1 cellular context compared by ENCODE assay signal in the genomic region with DNA sequence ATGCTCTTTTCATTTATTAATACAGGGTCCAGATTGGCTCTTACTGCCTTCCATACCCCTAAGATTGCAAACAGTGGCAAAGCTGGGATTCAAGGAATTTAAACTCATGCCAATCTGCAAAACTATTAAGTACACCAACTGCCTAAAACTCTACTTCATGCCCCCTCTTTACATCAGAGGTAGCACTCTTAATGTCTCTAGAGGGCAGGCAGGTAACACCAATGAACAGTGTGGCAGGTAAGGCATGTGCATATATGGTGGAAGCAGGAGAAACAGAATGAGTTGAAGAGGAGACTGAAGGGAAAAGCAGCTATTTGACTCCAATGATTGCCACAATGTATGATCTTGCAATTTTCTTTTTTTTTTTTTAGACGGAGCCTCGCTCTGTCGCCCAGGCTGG.
TF ChIP-seq lines count a peak whose summit lies in the region.

No MANE protein-coding gene starts in this region.

TF ChIP-seq in WTC11, 78 proteins besides CTCF, POLR2A, EP300 and RAD21 (continued from another document):
- TF ChIP-seq, protein P1, sequence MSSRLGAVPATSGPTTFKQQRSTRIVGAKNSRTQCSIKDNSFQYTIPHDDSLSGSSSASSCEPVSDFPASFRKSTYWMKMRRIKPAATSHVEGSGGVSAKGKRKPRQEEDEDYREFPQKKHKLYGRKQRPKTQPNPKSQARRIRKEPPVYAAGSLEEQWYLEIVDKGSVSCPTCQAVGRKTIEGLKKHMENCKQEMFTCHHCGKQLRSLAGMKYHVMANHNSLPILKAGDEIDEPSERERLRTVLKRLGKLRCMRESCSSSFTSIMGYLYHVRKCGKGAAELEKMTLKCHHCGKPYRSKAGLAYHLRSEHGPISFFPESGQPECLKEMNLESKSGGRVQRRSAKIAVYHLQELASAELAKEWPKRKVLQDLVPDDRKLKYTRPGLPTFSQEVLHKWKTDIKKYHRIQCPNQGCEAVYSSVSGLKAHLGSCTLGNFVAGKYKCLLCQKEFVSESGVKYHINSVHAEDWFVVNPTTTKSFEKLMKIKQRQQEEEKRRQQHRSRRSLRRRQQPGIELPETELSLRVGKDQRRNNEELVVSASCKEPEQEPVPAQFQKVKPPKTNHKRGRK (CRISPR knock-in tag; IDR thresholded peaks at IDR 0.05; ENCODE audit: borderline replicate concordance), result no peak
- TF ChIP-seq ZNF423 (CRISPR knock-in tag; IDR thresholded peaks at IDR 0.05), result no peak
- TF ChIP-seq NR2C2 (CRISPR knock-in tag; IDR thresholded peaks at IDR 0.05), result no peak
- TF ChIP-seq CREB1 (CRISPR knock-in tag; IDR thresholded peaks at IDR 0.05), result no peak
- no peak for TF ChIP-seq TEAD1 (CRISPR knock-in tag; IDR thresholded peaks at IDR 0.05)
- no peak for TF ChIP-seq STAT6 (CRISPR knock-in tag; conservative IDR thresholded peaks at IDR 0.05; ENCODE audit: low read depth)
- TF ChIP-seq ZMAT4 (CRISPR knock-in tag; IDR thresholded peaks at IDR 0.05), result no peak
- no peak for TF ChIP-seq AFF4 (CRISPR knock-in tag; IDR thresholded peaks at IDR 0.05; ENCODE audit: borderline replicate concordance)
- TF ChIP-seq ZNF396 (CRISPR knock-in tag; IDR thresholded peaks at IDR 0.05; ENCODE audit: borderline replicate concordance), result no peak
- no peak for TF ChIP-seq IRF1 (CRISPR knock-in tag; IDR thresholded peaks at IDR 0.05)
- TF ChIP-seq ZNF416 (CRISPR knock-in tag; IDR thresholded peaks at IDR 0.05), result no peak
